Comparison of ENCODE assay signal across 8 cellular contexts in the genomic region with DNA sequence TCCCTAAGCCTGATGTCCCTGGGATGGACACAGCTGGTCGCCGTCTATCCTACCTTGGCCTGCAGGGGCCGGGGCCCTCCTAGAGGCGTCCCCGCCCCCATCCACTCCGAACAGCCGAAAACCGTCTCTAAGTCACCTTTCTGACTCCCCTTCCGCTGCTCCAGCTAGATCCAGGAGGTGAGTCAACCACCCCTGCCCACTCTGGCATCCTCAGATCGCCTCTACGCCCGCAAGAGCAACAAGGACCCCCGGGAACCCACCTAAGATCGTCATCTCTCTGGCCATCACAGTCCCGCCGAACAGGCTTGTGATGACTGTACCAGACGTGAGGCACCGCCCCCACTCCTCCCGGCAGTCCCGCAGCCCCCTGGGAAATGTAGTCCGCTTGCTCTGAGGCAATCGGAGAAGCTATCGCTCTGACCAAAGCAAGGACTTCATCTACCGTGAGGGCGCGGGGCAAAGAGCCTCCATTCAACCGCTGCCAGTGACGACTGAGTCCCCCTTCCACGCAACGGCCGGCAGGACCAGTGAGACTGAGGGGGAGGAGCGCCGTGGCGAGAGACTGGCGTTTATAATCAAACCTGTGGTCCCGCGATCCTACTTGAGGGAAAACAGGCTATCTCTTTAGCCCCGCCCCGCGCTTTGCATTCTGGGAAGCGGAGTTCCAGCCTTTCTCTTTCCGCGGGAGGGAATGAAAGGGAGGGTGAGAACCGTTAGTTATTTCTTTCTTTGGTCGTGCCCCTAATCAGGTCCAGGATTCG. TPM values are rescaled to one million over a fixed set of nuclear protein-coding genes. Genes with fewer than 3 reads are reported as not detected.
A peak's percentile ranks its signal among the peaks of the same experiment; 100 is the strongest.
DNase-seq lines count a peak whose midpoint lies in the region; FAIRE-seq and TF ChIP-seq lines count a peak whose summit lies in the region.

A gene with protein sequence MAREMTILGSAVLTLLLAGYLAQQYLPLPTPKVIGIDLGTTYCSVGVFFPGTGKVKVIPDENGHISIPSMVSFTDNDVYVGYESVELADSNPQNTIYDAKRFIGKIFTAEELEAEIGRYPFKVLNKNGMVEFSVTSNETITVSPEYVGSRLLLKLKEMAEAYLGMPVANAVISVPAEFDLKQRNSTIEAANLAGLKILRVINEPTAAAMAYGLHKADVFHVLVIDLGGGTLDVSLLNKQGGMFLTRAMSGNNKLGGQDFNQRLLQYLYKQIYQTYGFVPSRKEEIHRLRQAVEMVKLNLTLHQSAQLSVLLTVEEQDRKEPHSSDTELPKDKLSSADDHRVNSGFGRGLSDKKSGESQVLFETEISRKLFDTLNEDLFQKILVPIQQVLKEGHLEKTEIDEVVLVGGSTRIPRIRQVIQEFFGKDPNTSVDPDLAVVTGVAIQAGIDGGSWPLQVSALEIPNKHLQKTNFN (minus strand): TSS at position 312 of the 761 bp plus-strand sequence. CDS start 27 bp downstream, at position 285.

- H3K18ac ChIP-seq in neuronal stem cell (ENCODE audit: low read length), result peak within 1 kb of the TSS; percentile 83

- H2BK120ac ChIP-seq in neuronal stem cell (ENCODE audit: low read depth, low read length), result no peak within 1 kb of the TSS

- peak within 1 kb of the TSS; percentile 32 for H3K23ac ChIP-seq in neuronal stem cell (ENCODE audit: low read depth, low read length, poor library complexity)

- H3K4me1 Mint-ChIP-seq in activated naive CD4-positive, alpha-beta T cell treated with anti-CD3 and anti-CD28 coated beads, Interleukin-2, amount 10 ng/mL, durations not matched to agents 7 days and 5 days, result peaks cover 51% of the 10 kb centered on the region

- H2AFZ ChIP-seq in neuronal stem cell (ENCODE audit: low read length), result peak within 1 kb of the TSS; percentile 95

- H3K79me1 ChIP-seq in neuronal stem cell (ENCODE audit: low read depth, low read length), result no peaks in the 10 kb centered on the region

- no peak within 1 kb of the TSS for H2BK15ac ChIP-seq in neuronal stem cell (ENCODE audit: low read length)

- peaks cover 0 to 15% of the 10 kb centered on the region in 2 donors for H3K4me1 ChIP-seq in neuronal stem cell (ENCODE audit: control insufficient read depth in 2 of 2, insufficient read depth in 1 of 2, low read depth in 1 of 2, low read length in 2 of 2)

- H3K4me3 Mint-ChIP-seq in activated naive CD4-positive, alpha-beta T cell treated with anti-CD3 and anti-CD28 coated beads, Interleukin-2, amount 10 ng/mL, durations not matched to agents 7 days and 5 days, result peak within 1 kb of the TSS; percentile 100

- H2BK5ac ChIP-seq in neuronal stem cell (ENCODE audit: low read length), result peak within 1 kb of the TSS; percentile 4

- peak within 1 kb of the TSS; percentile 54 for H3K4me2 ChIP-seq in neuronal stem cell (ENCODE audit: insufficient read depth, low read length, poor library complexity, severe bottlenecking)

- peak within 1 kb of the TSS; percentile 77; the same call in 1 of the 2 replicates for H3K27ac ChIP-seq in SK-N-MC
- H3K27ac ChIP-seq in neuronal stem cell (replicated peaks; ENCODE audit: low read length), result peak within 1 kb of the TSS; percentile 83

- H3K14ac ChIP-seq in neuronal stem cell (ENCODE audit: low read length), result no peak within 1 kb of the TSS

- DNase-seq in GM03348 (ENCODE audit: low spot score), result peak; percentile 96
- DNase-seq in HEK293T (ENCODE audit: extremely low spot score), result peak; percentile 94
- DNase-seq in MV-4-11 (lab: John Stamatoyannopoulos, UW), result peak; percentile 100
- peak; percentile 94 for DNase-seq in SK-N-MC (ENCODE audit: low read depth, low spot score)
- DNase-seq in activated naive CD4-positive, alpha-beta T cell treated with anti-CD3 and anti-CD28 coated beads, Interleukin-2, amount 10 ng/mL, durations not matched to agents 7 days and 5 days, result peak; percentile 100
- peak; percentile 80 to 88 for DNase-seq in frontal cortex (ENCODE audit: low spot score in 2 of 2)
- DNase-seq in neuronal stem cell (ENCODE audit: low spot score), result peak; percentile 99

- no peak for TF ChIP-seq CTCF in subcutaneous adipose tissue (IDR thresholded peaks at IDR 0.05; ENCODE audit: low read depth)

- H3K27me3 ChIP-seq in neuronal stem cell (ENCODE audit: control insufficient read depth in 3 of 3, insufficient read depth in 3 of 3, low read depth in 1 of 3, low read length in 3 of 3), result no peaks in the 10 kb centered on the region

- POLR2A ChIA-PET in HEK293T (lab: Yijun Ruan, JAX), result interaction anchor here (0.6 to 2.4 kb wide), 13 partner anchors 10 to 1206 kb away, joined by 3 to 8 read pairs (median 4); no protein-coding TSS in a partner anchor

- H2BK12ac ChIP-seq in neuronal stem cell (ENCODE audit: low read length), result no peak within 1 kb of the TSS

- H3K27ac Mint-ChIP-seq in activated naive CD4-positive, alpha-beta T cell treated with anti-CD3 and anti-CD28 coated beads, Interleukin-2, amount 10 ng/mL, durations not matched to agents 7 days and 5 days, result peak within 1 kb of the TSS; percentile 99

- H2AK5ac ChIP-seq in neuronal stem cell (ENCODE audit: low read depth, low read length), result no peak within 1 kb of the TSS

- H3K27me3 Mint-ChIP-seq in activated naive CD4-positive, alpha-beta T cell treated with anti-CD3 and anti-CD28 coated beads, Interleukin-2, amount 10 ng/mL, durations not matched to agents 7 days and 5 days, result no peaks in the 10 kb centered on the region

- H4K91ac ChIP-seq in neuronal stem cell (ENCODE audit: low read depth, low read length, poor library complexity), result no peak within 1 kb of the TSS

- H3K9ac ChIP-seq in SK-N-MC (ENCODE audit: insufficient read length) (peak within 1 kb of the TSS; percentile 96), neuronal stem cell (ENCODE audit: low read depth, low read length, poor library complexity) (peak within 1 kb of the TSS; percentile 15)

- H3K4me3 ChIP-seq in SK-N-MC (peak within 1 kb of the TSS; percentile 95), neuronal stem cell (ENCODE audit: low read length in 2 of 2) (peak within 1 kb of the TSS; percentile 92 to 97)

- no peak within 1 kb of the TSS for H4K8ac ChIP-seq in neuronal stem cell (ENCODE audit: low read depth, low read length)

- H3K4ac ChIP-seq in neuronal stem cell (ENCODE audit: low read length), result no peak within 1 kb of the TSS

- peaks cover 11% of the 10 kb centered on the region for H3K36me3 Mint-ChIP-seq in activated naive CD4-positive, alpha-beta T cell treated with anti-CD3 and anti-CD28 coated beads, Interleukin-2, amount 10 ng/mL, durations not matched to agents 7 days and 5 days

- CTCF ChIA-PET in HEK293T (lab: Yijun Ruan, JAX), result interaction anchor here (1.3 kb wide), 1 partner anchor 130 kb away, joined by 8 read pairs; no protein-coding TSS in a partner anchor
- CTCF ChIA-PET in activated naive CD4-positive, alpha-beta T cell treated with anti-CD3 and anti-CD28 coated beads, Interleukin-2, amount 10 ng/mL, durations not matched to agents 7 days and 5 days (lab: Charles Lee), result interaction anchor here (0.7 to 1.0 kb wide), 3 partner anchors 14 to 1450 kb away, joined by 3 to 4 read pairs (median 3); no protein-coding TSS in a partner anchor

- peaks cover 18% of the 10 kb centered on the region for H3K36me3 ChIP-seq in SK-N-MC (ENCODE audit: insufficient read depth, low read length)
- H3K36me3 ChIP-seq in neuronal stem cell (replicated peaks in 1 of 2; ENCODE audit: control insufficient read depth in 2 of 2, insufficient read depth in 2 of 2, low read length in 2 of 2), result peaks cover 3 to 27% of the 10 kb centered on the region in 2 donors

- no peaks in the 10 kb centered on the region for H3K9me3 Mint-ChIP-seq in activated naive CD4-positive, alpha-beta T cell treated with anti-CD3 and anti-CD28 coated beads, Interleukin-2, amount 10 ng/mL, durations not matched to agents 7 days and 5 days

- peak; percentile 96 for FAIRE-seq in frontal cortex (lab: Jason Lieb, UNC)

- H3K9me3 ChIP-seq in SK-N-MC (ENCODE audit: low read depth, low read length) (no peaks in the 10 kb centered on the region), neuronal stem cell (replicated peaks in 1 of 2; ENCODE audit: control insufficient read depth in 2 of 2, insufficient read depth in 1 of 2, low read depth in 1 of 2, low read length in 2 of 2) (no peaks in the 10 kb centered on the region)

- WGBS in neuronal stem cell (ENCODE audit: extremely low coverage in 2 of 2, insufficient read length in 2 of 2, insufficient replicate concordance in 1 of 2), 2 donors, result no CpG with 5 or more reads among the region's 46 CpGs

TF ChIP-seq in HEK293T, 16 proteins besides CTCF, POLR2A, EP300 and RAD21:
- peak; percentile 83 for TF ChIP-seq SUZ12 (IDR thresholded peaks at IDR 0.05)
- TF ChIP-seq CTBP1 (IDR thresholded peaks at IDR 0.05; ENCODE audit: borderline replicate concordance), result peak; percentile 50; the same call in 1 of the 2 replicates
- no peak for TF ChIP-seq LEF1 (IDR thresholded peaks at IDR 0.05; ENCODE audit: borderline replicate concordance)
- no peak for TF ChIP-seq NFRKB (IDR thresholded peaks at IDR 0.05)
- TF ChIP-seq FOXK2 (IDR thresholded peaks at IDR 0.05), result no peak
- peak; percentile 64; the same call in 1 of the 2 replicates for TF ChIP-seq HDGF (IDR thresholded peaks at IDR 0.05; ENCODE audit: borderline replicate concordance)
- TF ChIP-seq L3MBTL2 (conservative IDR thresholded peaks at IDR 0.05), result 0 out of 2 replicates have a peak, but pooled peaks have one; percentile 29
- no peak for TF ChIP-seq ZNF384 (IDR thresholded peaks at IDR 0.05)
- TF ChIP-seq FOXA1 (IDR thresholded peaks at IDR 0.05), result no peak
- no peak for TF ChIP-seq ELF4 (IDR thresholded peaks at IDR 0.05)
- TF ChIP-seq, protein P1, sequence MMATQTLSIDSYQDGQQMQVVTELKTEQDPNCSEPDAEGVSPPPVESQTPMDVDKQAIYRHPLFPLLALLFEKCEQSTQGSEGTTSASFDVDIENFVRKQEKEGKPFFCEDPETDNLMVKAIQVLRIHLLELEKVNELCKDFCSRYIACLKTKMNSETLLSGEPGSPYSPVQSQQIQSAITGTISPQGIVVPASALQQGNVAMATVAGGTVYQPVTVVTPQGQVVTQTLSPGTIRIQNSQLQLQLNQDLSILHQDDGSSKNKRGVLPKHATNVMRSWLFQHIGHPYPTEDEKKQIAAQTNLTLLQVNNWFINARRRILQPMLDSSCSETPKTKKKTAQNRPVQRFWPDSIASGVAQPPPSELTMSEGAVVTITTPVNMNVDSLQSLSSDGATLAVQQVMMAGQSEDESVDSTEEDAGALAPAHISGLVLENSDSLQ (IDR thresholded peaks at IDR 0.05), result peak; percentile 67
- no peak for TF ChIP-seq BHLHE40 (IDR thresholded peaks at IDR 0.05; ENCODE audit: borderline replicate concordance)
- TF ChIP-seq SP1 (IDR thresholded peaks at IDR 0.05), result no peak
- no peak for TF ChIP-seq ARNT (IDR thresholded peaks at IDR 0.05)
- TF ChIP-seq FOXM1 (IDR thresholded peaks at IDR 0.05; ENCODE audit: borderline replicate concordance), result 0 out of 2 replicates have a peak, but pooled peaks have one; percentile 6
- TF ChIP-seq TARDBP (IDR thresholded peaks at IDR 0.05), result no peak

RNA-seq across cellular contexts. Expression of the gene that starts here (rescaled TPM):
- total RNA-seq in frontal cortex (213 TPM), subcutaneous adipose tissue (10 to 100 TPM; 10.2 to 27.6 (median 15.4) TPM)
- polyA plus RNA-seq in neuronal stem cell (2013, experiment 1 of 2), result 34.6 TPM
- 34.6 TPM for polyA plus RNA-seq in neuronal stem cell (2013, experiment 2 of 2)

Comparison
In these comparisons a context has a peak if more than half of its experiments do, and no peak if none do; other contexts are left out.
1. Peak in every context shown above with its lines: DNase-seq, H3K4me3 ChIP-seq and H3K27ac ChIP-seq.